In genomic region chr14:101109347-101109638, GRCh38 we compare ENCODE assay signal across 28 cellular contexts.
"Had no signal": no experiment of that assay in that cellular context is flagged by ENCODE, and none has a peak within 500 bp of the region (broad histone marks: within the 10 kb centered on the region; RNA-seq: fewer than 3 reads in every experiment).

No MANE protein-coding gene starts in this region.

- H3K27ac ChIP-seq: ascending aorta, brain microvascular endothelial cell, coronary artery, dorsolateral prefrontal cortex, lower lobe of right lung, ovary, right lobe of liver, transverse colon had no signal

- H3K9me3 ChIP-seq: ascending aorta, lower lobe of right lung, mucosa of descending colon, ovary, right lobe of liver, transverse colon had no signal

- DNase-seq: activated CD4-positive, alpha-beta T cell treated with anti-CD3 and anti-CD28 coated beads, Interleukin-2, amount 10 ng/mL, durations not matched to agents 24 days and 14 days; activated CD4-positive, CD25-positive, alpha-beta regulatory T cell; activated CD8-positive, alpha-beta T cell treated with anti-CD3 and anti-CD28 coated beads for 36 hours; activated gamma-delta T cell; activated naive CD4-positive, alpha-beta T cell treated with anti-CD3 and anti-CD28 coated beads, Interleukin-2, amount 10 ng/mL, durations not matched to agents 7 days and 5 days; activated naive CD8-positive, alpha-beta T cell treated with anti-CD3 and anti-CD28 coated beads, Interleukin-2, amount 10 ng/mL, durations not matched to agents 7 days and 5 days; activated T-cell treated with anti-CD3 and anti-CD28 coated beads, Interleukin-2, amount 50 U/mL, for 1 hour; brain microvascular endothelial cell; effector memory CD4-positive, alpha-beta T cell; erythroblast; hypothalamus; immature natural killer cell; lower lobe of right lung; mesendoderm; mucosa of descending colon; small intestine; stimulated activated CD4-positive, alpha-beta T cell treated with anti-CD3 and anti-CD28 coated beads, Interleukin-1b, Interleukin-23, amount 100 ng/mL, for 48 hours; stimulated activated CD4-positive, alpha-beta T cell treated with anti-CD3 and anti-CD28 coated beads, Interleukin-4, amount 100 ng/mL, for 4 hours; stimulated activated naive B cell treated with anti-CD40 and anti-IgM and Interleukin-4, amounts not matched to agents 10 μg/mL and 1 μg/mL and 100 μg/mL, for 72 hours; T-helper 1 cell; transverse colon had no signal

- H3K36me3 ChIP-seq: ascending aorta, brain microvascular endothelial cell, lower lobe of right lung, ovary, right lobe of liver, transverse colon had no signal

- ATAC-seq: activated CD8-positive, alpha-beta T cell treated with anti-CD3 and anti-CD28 coated beads for 36 hours; left lobe of liver; lower lobe of right lung; mucosa of descending colon; natural killer cell treated with Interleukin-12 subunit alpha and Interleukin-12 subunit beta and Interleukin-15 and Interleukin-18, amount 100 ng/mL, for 72 hours; right lobe of liver; stimulated activated naive B cell treated with anti-CD40 and anti-IgM and Interleukin-4, amounts not matched to agents 10 μg/mL and 1 μg/mL and 100 μg/mL, for 72 hours had no signal

- H3K4me1 ChIP-seq: ascending aorta, lower lobe of right lung, right lobe of liver, transverse colon had no signal

- H3K4me3 ChIP-seq: ascending aorta, coronary artery, dorsolateral prefrontal cortex, lower lobe of right lung, mucosa of descending colon, ovary, right lobe of liver, transverse colon had no signal

- H3K27me3 ChIP-seq: ascending aorta, brain microvascular endothelial cell, dorsolateral prefrontal cortex, ovary, right lobe of liver, transverse colon had no signal
